In genomic region chr17:77235370-77236080, GRCh38 we compare ENCODE assay signal across 8 cellular contexts.
DNase-seq lines count a peak whose midpoint lies in the region; ATAC-seq and TF ChIP-seq lines count a peak whose summit lies in the region.

No MANE protein-coding gene starts in this region.

- TF ChIP-seq CTCF in GM10248 (IDR thresholded peaks at IDR 0.05; ENCODE audit: control extremely low read depth, extremely low read depth, low read depth, missing control alignments) (no peak), esophagus squamous epithelium (IDR thresholded peaks at IDR 0.05) (no peak), ovary (IDR thresholded peaks at IDR 0.05) (no peak)

- H3K9me3 Mint-ChIP-seq in T-cell, result no peaks in the 10 kb centered on the region

- H3K36me3 ChIP-seq in esophagus squamous epithelium, result no peaks in the 10 kb centered on the region
- H3K36me3 ChIP-seq in ovary, result no peaks in the 10 kb centered on the region
- H3K36me3 ChIP-seq in Karpas-422 (ENCODE audit: insufficient read depth, low read length), result no peaks in the 10 kb centered on the region

- no peak overlapping the region for H2AFZ ChIP-seq in Karpas-422 (ENCODE audit: low read length)

- POLR2A ChIA-PET in GM10248 (lab: Yijun Ruan, JAX) (interaction anchor here (0.6 to 0.8 kb wide), 2 partner anchors 145 to 1495 kb away, joined by 3 to 5 read pairs; no protein-coding TSS in a partner anchor), T-cell (lab: Charles Lee) (no interaction called here)

- H3K9me3 ChIP-seq in esophagus squamous epithelium, result no peaks in the 10 kb centered on the region
- H3K9me3 ChIP-seq in ovary, result no peaks in the 10 kb centered on the region
- no peaks in the 10 kb centered on the region for H3K9me3 ChIP-seq in Karpas-422 (ENCODE audit: low read length)

- TF ChIP-seq POLR2A in esophagus squamous epithelium (IDR thresholded peaks at IDR 0.05) (no peak), ovary (IDR thresholded peaks at IDR 0.05) (no peak)

- H4K20me1 ChIP-seq in Karpas-422 (ENCODE audit: insufficient read depth, low read depth, low read length), result no peaks in the 10 kb centered on the region

- peak overlapping the region; percentile 63 to 71 (median 68) for H3K4me3 Mint-ChIP-seq in T-cell

- no peaks in the 10 kb centered on the region for H3K27me3 Mint-ChIP-seq in T-cell

- intact Hi-C loops in esophagus squamous epithelium (cut with DNase I) (no loop called here), ovary (cut with DNase I) (loop anchor here in 1 of 4 donors (10.0 kb wide), 1 partner anchor 61 kb away; no protein-coding TSS in a partner anchor)

- DNase-seq in GM10248 (ENCODE audit: extremely low spot score), result peak; percentile 51
- peak in 2 of 34 experiments; percentile 4 to 20 for DNase-seq in T-cell
- no peak for DNase-seq in esophagus squamous epithelium (lab: John Stamatoyannopoulos, UW)
- DNase-seq in ovary, result no peak
- no peak for DNase-seq in Karpas-422
- DNase-seq in activated effector memory CD4-positive, alpha-beta T cell treated with Interleukin-2 at 50 U/mL for 16 hours, result no peak
- DNase-seq in activated gamma-delta T cell treated with Interleukin-2 at 50 U/mL for 16 hours, result no peak
- DNase-seq in activated gamma-delta T cell (lab: John Stamatoyannopoulos, UW), result no peak

- H3K4me1 Mint-ChIP-seq in T-cell, result peaks cover 9 to 13% (median 10%) of the 10 kb centered on the region in 3 donors

- H3K4me3 ChIP-seq in esophagus squamous epithelium, result peak overlapping the region in 3 of 4 donors; percentile 9 to 51 (median 12)
- peak overlapping the region; percentile 13 for H3K4me3 ChIP-seq in ovary
- no peak overlapping the region for H3K4me3 ChIP-seq in Karpas-422 (ENCODE audit: low read length)

- H3K27me3 ChIP-seq in esophagus squamous epithelium (no peaks in the 10 kb centered on the region), ovary (no peaks in the 10 kb centered on the region), Karpas-422 (ENCODE audit: low read length) (no peaks in the 10 kb centered on the region)

- CTCF ChIA-PET in GM10248 (lab: Yijun Ruan, JAX) (interaction anchor here (0.9 to 2.6 kb wide), 6 partner anchors 8 to 150 kb away, joined by 3 to 10 read pairs (median 5); no protein-coding TSS in a partner anchor), T-cell (lab: Charles Lee) (no interaction called here)

- 40 to 50% methylated on average over 15 of the region's 15 CpGs for WGBS in esophagus squamous epithelium, 2 donors
- WGBS in ovary, 3 donors, result 11 to 15% (median 11%) methylated on average over 15 of the region's 15 CpGs

- H3K27ac ChIP-seq in esophagus squamous epithelium, result peak overlapping the region; percentile 22 to 84 (median 64)
- H3K27ac ChIP-seq in ovary, result peak overlapping the region in 1 of 2 donors; percentile 9
- no peak overlapping the region for H3K27ac ChIP-seq in Karpas-422 (ENCODE audit: low read length)

- peak in 3 of 4 experiments; percentile 32 to 43 (median 36) for ATAC-seq in T-cell (replicated peaks in 1 of 4)

- H3K36me3 Mint-ChIP-seq in T-cell, result no peaks in the 10 kb centered on the region

- H3K4me2 ChIP-seq in Karpas-422 (ENCODE audit: low read depth, low read length, poor library complexity, severe bottlenecking), result no peak overlapping the region

- peaks cover 0 to 29% (median 0%) of the 10 kb centered on the region in 3 donors for H3K4me1 ChIP-seq in esophagus squamous epithelium
- H3K4me1 ChIP-seq in ovary (ENCODE audit: insufficient read depth), result no peaks in the 10 kb centered on the region
- H3K4me1 ChIP-seq in Karpas-422 (ENCODE audit: low read length), result 0 out of 2 replicates have a peak, but pooled peaks cover 4% of the 10 kb centered on the region

- no peaks in the 10 kb centered on the region for H3K9me2 ChIP-seq in Karpas-422 (replicated peaks; ENCODE audit: insufficient read depth, low read length)

- H3K27ac Mint-ChIP-seq in T-cell, result peak overlapping the region in 1 of 2 donors; percentile 55

- no peak for TF ChIP-seq EP300 in ovary (IDR thresholded peaks at IDR 0.05)

- H3K9ac ChIP-seq in Karpas-422 (ENCODE audit: low read length), result no peak overlapping the region

- no peaks in the 10 kb centered on the region for H3K79me2 ChIP-seq in Karpas-422 (ENCODE audit: low read length)
